Comparison of ENCODE assay signal across 25 cellular contexts in the genomic region with DNA sequence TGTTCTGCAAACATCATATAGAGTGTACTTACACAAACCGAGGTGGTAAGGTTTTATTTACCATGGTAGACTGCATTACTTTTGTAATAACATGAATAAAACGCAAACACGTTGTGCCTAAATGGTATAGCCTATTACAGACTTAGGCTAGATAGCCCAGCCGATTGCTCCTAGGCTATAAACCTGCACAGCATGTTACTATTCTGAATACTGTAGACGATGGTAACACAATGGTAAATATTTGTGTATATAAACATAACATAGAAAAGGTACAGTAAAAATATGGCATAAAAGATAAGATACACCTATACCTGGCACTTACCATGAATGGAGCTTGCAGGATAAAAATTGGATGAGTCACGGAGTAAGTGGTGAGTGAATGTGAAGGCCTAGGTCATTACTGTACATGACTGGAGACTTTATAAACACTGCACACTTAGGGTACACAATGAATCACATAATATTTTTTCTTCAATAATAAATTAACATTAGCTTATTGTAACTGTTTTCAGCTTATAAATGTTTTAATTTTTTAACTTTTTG. TPM values are rescaled to one million over a fixed set of nuclear protein-coding genes. Genes with fewer than 3 reads are reported as not detected.
"Had no signal": no experiment of that assay in that cellular context is flagged by ENCODE, and none has a peak within 500 bp of the region (broad histone marks: within the 10 kb centered on the region; RNA-seq: fewer than 3 reads in every experiment).

No MANE protein-coding gene starts in this region.

- H3K36me3 ChIP-seq: esophagus muscularis mucosa, heart right ventricle, prostate gland had no signal

- ATAC-seq: activated CD8-positive, alpha-beta T cell treated with anti-CD3 and anti-CD28 coated beads, Interleukin-2, amount 10 ng/mL, durations not matched to agents 7 days and 5 days; heart right ventricle; naive thymus-derived CD8-positive, alpha-beta T cell; right cardiac atrium; stimulated activated effector memory CD8-positive, alpha-beta T cell treated with anti-CD3 and anti-CD28 coated beads, Interleukin-12 subunit alpha, Interleukin-12 subunit beta, amount 100 ng/mL, for 72 hours had no signal

- H3K9me3 ChIP-seq: esophagus muscularis mucosa, heart right ventricle, prostate gland, testis had no signal

- FAIRE-seq: astrocyte had no signal

- H3K27me3 ChIP-seq: esophagus muscularis mucosa, heart right ventricle, testis had no signal

- DNase-seq: activated CD4-positive, alpha-beta T cell treated with anti-CD3 and anti-CD28 coated beads for 48 hours; activated CD4-positive, CD25-positive, alpha-beta regulatory T cell; activated CD8-positive, alpha-beta T cell treated with anti-CD3 and anti-CD28 coated beads, Interleukin-2, amount 10 ng/mL, durations not matched to agents 7 days and 5 days; activated effector memory CD4-positive, alpha-beta T cell treated with anti-CD3 and anti-CD28 coated beads, Interleukin-2, amount 50 U/mL, for 16 hours; activated naive CD4-positive, alpha-beta T cell treated with anti-CD3 and anti-CD28 coated beads, Interleukin-2, amount 50 U/mL, for 16 hours; activated T-cell treated with anti-CD3 and anti-CD28 coated beads, Interleukin-2, amount 50 U/mL, for 48 hours; effector CD4-positive, alpha-beta T cell; heart right ventricle; immature natural killer cell; kidney glomerular epithelial cell; mesenchymal stem cell; naive thymus-derived CD8-positive, alpha-beta T cell; right cardiac atrium; stimulated activated CD4-positive, alpha-beta T cell treated with anti-CD3 and anti-CD28 coated beads, Interleukin-15, amount 100 ng/mL, for 24 hours; stimulated activated CD4-positive, alpha-beta T cell treated with anti-CD3 and anti-CD28 coated beads, Interleukin-4, amount 100 ng/mL, for 24 hours; T-helper 9 cell; testis had no signal

- H3K4me1 ChIP-seq: esophagus muscularis mucosa, heart right ventricle, prostate gland, testis had no signal

- H3K27ac ChIP-seq: esophagus muscularis mucosa, heart right ventricle, prostate gland, skin epidermis, testis had no signal

- H3K4me3 ChIP-seq: esophagus muscularis mucosa, heart right ventricle, prostate gland, skin epidermis, testis had no signal

RNA-seq across cellular contexts. Expression of a gene that starts 16.3 kb away (rescaled TPM):
- total RNA-seq: activated CD8-positive, alpha-beta T cell treated with anti-CD3 and anti-CD28 coated beads, Interleukin-2, amount 10 ng/mL, durations not matched to agents 7 days and 5 days; astrocyte; cerebellum; esophagus muscularis mucosa; heart right ventricle; naive thymus-derived CD8-positive, alpha-beta T cell; osteocyte; prostate gland; right cardiac atrium had no signal
- polyA plus RNA-seq: adipose tissue; heart right ventricle; immature natural killer cell; naive thymus-derived CD8-positive, alpha-beta T cell; right cardiac atrium had no signal
